In genomic region chr4:79213702-79214101, GRCh38 we compare ENCODE assay signal across 26 cellular contexts.
DNase-seq lines count a peak whose midpoint lies in the region; ATAC-seq, FAIRE-seq and TF ChIP-seq lines count a peak whose summit lies in the region.
"Had no signal": no experiment of that assay in that cellular context is flagged by ENCODE, and none has a peak within 500 bp of the region (broad histone marks: within the 10 kb centered on the region; RNA-seq: fewer than 3 reads in every experiment).

No MANE protein-coding gene starts in this region.

- TF ChIP-seq POLR2A in GM12878 (IDR thresholded peaks at IDR 0.05; ENCODE audit: low read depth, low read length) = no peak

- H2AFZ ChIP-seq in GM12878 (ENCODE audit: control insufficient read depth, low read depth, low read length) = no peak overlapping the region

- RAD21 ChIA-PET in GM12878 (lab: Charles Lee; ENCODE audit: unreplicated experiment) = interaction anchor here (0.6 to 1.1 kb wide), 2 partner anchors 11 to 167 kb away, joined by 4 read pairs; no protein-coding TSS in a partner anchor

- no peaks in the 10 kb centered on the region for H3K27me3 ChIP-seq in CD8-positive, alpha-beta memory T cell (ENCODE audit: insufficient read depth, low read length, poor library complexity, severe bottlenecking)
- no peaks in the 10 kb centered on the region for H3K27me3 ChIP-seq in GM12878 (replicated peaks in 1 of 2; ENCODE audit: control insufficient read depth in 2 of 2, insufficient read depth in 2 of 2, low read length in 1 of 2)
- H3K27me3 ChIP-seq: BE2C; BLaER1 treated with 17β-estradiol and CSF1 and Interleukin-3, amounts not matched to agents 10 nM and 100 nM had no signal

- POLR2A ChIA-PET in CD8-positive, alpha-beta memory T cell (lab: Charles Lee) = no interaction called here
- POLR2A ChIA-PET in HEK293 (lab: Yijun Ruan, JAX) = no interaction called here
- POLR2A ChIA-PET in GM12878 (lab: Charles Lee) = interaction anchor here (0.9 kb wide), 1 partner anchor 11 kb away, joined by 3 read pairs; no protein-coding TSS in a partner anchor

- CTCF ChIA-PET in CD8-positive, alpha-beta memory T cell (lab: Charles Lee) = no interaction called here
- CTCF ChIA-PET in HEK293 (lab: Yijun Ruan, JAX) = no interaction called here
- CTCF ChIA-PET in GM12878 (lab: Yijun Ruan, JAX) = no interaction called here

- no peak for TF ChIP-seq CTCF in HEK293 (tag by site-specific recombination; IDR thresholded peaks at IDR 0.05)
- TF ChIP-seq CTCF in GM12878 (IDR thresholded peaks at IDR 0.05 in 2 of 3, conservative IDR thresholded peaks at IDR 0.05 in 1 of 3; ENCODE audit: control insufficient read depth in 2 of 3, extremely low read depth in 1 of 3, insufficient read depth in 1 of 3, low read depth in 3 of 3, low read length in 3 of 3) = no peak
- TF ChIP-seq CTCF in glutamatergic neuron (IDR thresholded peaks at IDR 0.05; ENCODE audit: partially characterized antibody, unreplicated experiment) = no peak
- TF ChIP-seq CTCF in endothelial cell (IDR thresholded peaks at IDR 0.05; ENCODE audit: unreplicated experiment) = no peak

- in situ Hi-C loops in GM12878 (cut with MboI) = no loop called here

- no peak overlapping the region for H3K4me3 Mint-ChIP-seq in CD8-positive, alpha-beta memory T cell
- H3K4me3 Mint-ChIP-seq in glutamatergic neuron (ENCODE audit: unreplicated experiment) (no peak overlapping the region), endothelial cell (ENCODE audit: unreplicated experiment) (no peak overlapping the region)
- H3K4me3 Mint-ChIP-seq: CD14-positive monocyte; CD4-positive, alpha-beta T cell had no signal

- H3K27ac Mint-ChIP-seq in CD8-positive, alpha-beta memory T cell = no peak overlapping the region
- peak overlapping the region; percentile 87 for H3K27ac Mint-ChIP-seq in glutamatergic neuron (ENCODE audit: unreplicated experiment)
- no peak overlapping the region for H3K27ac Mint-ChIP-seq in endothelial cell (ENCODE audit: unreplicated experiment)
- H3K27ac Mint-ChIP-seq: CD14-positive monocyte; CD4-positive, alpha-beta T cell had no signal

- H3K4me2 ChIP-seq in GM12878 (ENCODE audit: control insufficient read depth, insufficient read depth) = no peak overlapping the region
- H3K4me2 ChIP-seq: A549; BLaER1 treated with 17β-estradiol and CSF1 and Interleukin-3, amounts not matched to agents 10 nM and 100 nM had no signal

- no peak for ATAC-seq in GM12878
- ATAC-seq: A549 had no signal

- H3K4me3 ChIP-seq in CD8-positive, alpha-beta memory T cell (ENCODE audit: low read length) = no peak overlapping the region
- H3K4me3 ChIP-seq in HEK293 (ENCODE audit: low read depth, low read length) (no peak overlapping the region), GM12878 (no peak overlapping the region)
- H3K4me3 ChIP-seq: A549; BLaER1 treated with 17β-estradiol and CSF1 and Interleukin-3, amounts not matched to agents 10 nM and 100 nM; HAP-1 had no signal

- no peaks in the 10 kb centered on the region for H4K20me1 ChIP-seq in GM12878 (ENCODE audit: control insufficient read depth, insufficient read depth)
- H4K20me1 ChIP-seq: BLaER1 treated with 17β-estradiol and CSF1 and Interleukin-3, amounts not matched to agents 10 nM and 100 nM had no signal

- no peaks in the 10 kb centered on the region for H3K4me1 Mint-ChIP-seq in CD8-positive, alpha-beta memory T cell
- H3K4me1 Mint-ChIP-seq in glutamatergic neuron (ENCODE audit: low read depth, unreplicated experiment) = peaks cover 49% of the 10 kb centered on the region
- peaks cover 25% of the 10 kb centered on the region for H3K4me1 Mint-ChIP-seq in endothelial cell (ENCODE audit: unreplicated experiment)

- TF ChIP-seq EP300 in GM12878 (IDR thresholded peaks at IDR 0.05; ENCODE audit: borderline replicate concordance in 1 of 2, control insufficient read depth in 1 of 2, low read depth in 2 of 2, low read length in 2 of 2) = no peak

- no peaks in the 10 kb centered on the region for H3K9me3 ChIP-seq in CD8-positive, alpha-beta memory T cell (ENCODE audit: low read length)
- H3K9me3 ChIP-seq in HEK293 (ENCODE audit: control insufficient read depth, insufficient read depth, low read depth, low read length) = no peaks in the 10 kb centered on the region
- no peaks in the 10 kb centered on the region for H3K9me3 ChIP-seq in GM12878 (replicated peaks; ENCODE audit: control insufficient read depth, insufficient read depth, low read length)
- H3K9me3 ChIP-seq: A549, BE2C, HAP-1 had no signal

- H3K9me3 Mint-ChIP-seq in CD8-positive, alpha-beta memory T cell = peaks cover 0 to 2% (median 0%) of the 10 kb centered on the region in 5 donors
- H3K9me3 Mint-ChIP-seq in glutamatergic neuron (ENCODE audit: unreplicated experiment) (peaks cover 17% of the 10 kb centered on the region), endothelial cell (ENCODE audit: unreplicated experiment) (no peaks in the 10 kb centered on the region)
- H3K9me3 Mint-ChIP-seq: CD4-positive, alpha-beta T cell had no signal

- BruUV-seq in GM12878 (replicated peaks; lab: Mats Ljungman, UMichigan) = no TSS peak

- TF ChIP-seq RAD21 in GM12878 (IDR thresholded peaks at IDR 0.05; ENCODE audit: insufficient read depth, low read depth, low read length) = no peak

- H3K36me3 ChIP-seq in CD8-positive, alpha-beta memory T cell (ENCODE audit: insufficient read depth, low read length) = no peaks in the 10 kb centered on the region
- H3K36me3 ChIP-seq in HEK293 (ENCODE audit: control insufficient read depth in 2 of 2, insufficient read depth in 1 of 2, low read length in 2 of 2) (no peaks in the 10 kb centered on the region), GM12878 (ENCODE audit: control insufficient read depth in 2 of 2, insufficient read depth in 2 of 2, low read length in 1 of 2) (no peaks in the 10 kb centered on the region)
- H3K36me3 ChIP-seq: BE2C; BLaER1 treated with 17β-estradiol and CSF1 and Interleukin-3, amounts not matched to agents 10 nM and 100 nM; HAP-1 had no signal

- no peak overlapping the region for H3K9ac ChIP-seq in GM12878 (ENCODE audit: control insufficient read depth, insufficient read depth, low read length)
- H3K9ac ChIP-seq: BLaER1 treated with 17β-estradiol and CSF1 and Interleukin-3, amounts not matched to agents 10 nM and 100 nM had no signal

- DNase-seq in CD8-positive, alpha-beta memory T cell = no peak
- no peak for DNase-seq in GM12878 (ENCODE audit: low read depth, low spot score)
- DNase-seq in glutamatergic neuron = no peak
- no peak for DNase-seq in endothelial cell (ENCODE audit: low spot score)
- DNase-seq in NCI-H1417 treated with DMSO at 0.1 percent for 48 hours (lab: John Stamatoyannopoulos, UW) = no peak
- no peak for DNase-seq in stimulated activated CD4-positive, alpha-beta T cell treated with anti-CD3 and anti-CD28 coated beads, Interleukin-2, amount 100 ng/mL, for 48 hours
- DNase-seq: 8988T; ACHN; AML-193; BE2C; Calu3; CD4-positive, alpha-beta T cell; COR-L47; DMS153; DMS79; EL; GDM1; GOT3 had no signal

- no peaks in the 10 kb centered on the region for H3K79me2 ChIP-seq in GM12878 (ENCODE audit: control insufficient read depth, insufficient read depth, low read length)

- no peaks in the 10 kb centered on the region for H3K36me3 Mint-ChIP-seq in CD8-positive, alpha-beta memory T cell
- H3K36me3 Mint-ChIP-seq in glutamatergic neuron (ENCODE audit: unreplicated experiment) = peaks cover 4% of the 10 kb centered on the region
- H3K36me3 Mint-ChIP-seq in endothelial cell (ENCODE audit: low read depth, unreplicated experiment) = peaks cover 3% of the 10 kb centered on the region
- H3K36me3 Mint-ChIP-seq: CD14-positive monocyte had no signal

- intact Hi-C loops in GM12878 (cut with micrococcal nuclease; ENCODE audit: unreplicated experiment) = no loop called here

- H3K4me1 ChIP-seq in CD8-positive, alpha-beta memory T cell (ENCODE audit: insufficient read depth, low read length) = no peaks in the 10 kb centered on the region
- no peaks in the 10 kb centered on the region for H3K4me1 ChIP-seq in HEK293 (ENCODE audit: control insufficient read depth, insufficient read depth, low read length)
- no peaks in the 10 kb centered on the region for H3K4me1 ChIP-seq in GM12878 (ENCODE audit: control insufficient read depth, insufficient read depth, low read length)
- H3K4me1 ChIP-seq: A549, HAP-1 had no signal

- peak overlapping the region; percentile 57 for H3K27ac ChIP-seq in CD8-positive, alpha-beta memory T cell (ENCODE audit: low read depth, low read length)
- H3K27ac ChIP-seq in HEK293 (ENCODE audit: extremely low read depth, low read depth, low read length) (no peak overlapping the region), GM12878 (ENCODE audit: control insufficient read depth, insufficient read depth) (no peak overlapping the region)
- H3K27ac ChIP-seq: A549 had no signal

- H3K27me3 Mint-ChIP-seq in CD8-positive, alpha-beta memory T cell = no peaks in the 10 kb centered on the region
- H3K27me3 Mint-ChIP-seq in glutamatergic neuron (ENCODE audit: unreplicated experiment) (peaks cover 8% of the 10 kb centered on the region), endothelial cell (ENCODE audit: unreplicated experiment) (no peaks in the 10 kb centered on the region)
- H3K27me3 Mint-ChIP-seq: CD4-positive, alpha-beta T cell had no signal

- FAIRE-seq in GM12878 (lab: Jason Lieb, UNC) = no peak
- FAIRE-seq: A549, GM12891, GM18507, H54 had no signal

- SMC1A ChIA-PET in GM12878 (lab: Charles Lee; ENCODE audit: uncharacterized antibody, unreplicated experiment) = interaction anchor here (0.9 to 1.4 kb wide), 5 partner anchors 12 to 123 kb away, joined by 3 to 6 read pairs (median 3); no protein-coding TSS in a partner anchor

TF ChIP-seq in HEK293, 187 proteins besides CTCF, POLR2A, EP300 and RAD21 (continues in another document):
- TF ChIP-seq ZNF510 (tag by site-specific recombination; IDR thresholded peaks at IDR 0.05; ENCODE audit: insufficient replicate concordance) = peak; percentile 48

TF ChIP-seq in GM12878, 131 proteins besides CTCF, POLR2A, EP300 and RAD21:
- no peak for TF ChIP-seq RCOR1 (conservative IDR thresholded peaks at IDR 0.05; ENCODE audit: low read depth, low read length)
- peak; percentile 45; the same call in 1 of the 2 replicates for TF ChIP-seq ATF7 (IDR thresholded peaks at IDR 0.05; ENCODE audit: low read depth)
